In the genomic region with DNA sequence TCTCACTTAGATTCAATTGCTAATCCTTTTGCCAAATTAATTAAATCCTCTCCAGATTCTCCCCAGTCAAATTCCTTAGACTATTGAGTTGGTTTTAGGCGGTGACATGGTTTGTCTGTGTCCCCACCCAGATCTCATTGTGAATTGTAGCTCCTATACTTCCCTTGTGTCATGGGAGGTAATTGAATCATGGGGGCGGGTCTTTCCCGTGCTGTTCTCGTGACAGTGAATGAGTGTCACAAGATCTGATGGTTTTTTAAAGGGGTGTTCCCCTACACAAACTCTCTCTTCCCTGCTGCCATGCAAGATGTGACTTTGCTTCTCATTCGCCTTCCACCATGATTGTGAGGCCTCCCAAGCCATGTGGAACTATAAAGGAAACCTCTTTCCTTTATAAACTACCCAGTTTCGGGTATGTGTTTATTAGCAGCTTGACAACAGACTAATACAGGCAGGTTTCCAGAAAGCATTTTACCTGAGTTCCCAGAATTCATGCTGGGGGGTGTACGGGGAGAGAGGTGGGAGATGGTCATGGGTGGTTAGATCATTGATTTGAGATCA, we compare ENCODE assay signal across 12 cellular contexts. TPM values are rescaled to one million over a fixed set of nuclear protein-coding genes. Genes with fewer than 3 reads are reported as not detected.
DNase-seq lines count a peak whose midpoint lies in the region; ATAC-seq, FAIRE-seq and TF ChIP-seq lines count a peak whose summit lies in the region.
"Had no signal": no experiment of that assay in that cellular context is flagged by ENCODE, and none has a peak within 500 bp of the region (broad histone marks: within the 10 kb centered on the region; RNA-seq: fewer than 3 reads in every experiment).

No MANE protein-coding gene starts in this region.

- H3K4me1 ChIP-seq in ACC112 (ENCODE audit: control insufficient read depth, insufficient read depth, low read length, unreplicated experiment) (peaks cover 21% of the 10 kb centered on the region), lower lobe of right lung (peaks cover 25% of the 10 kb centered on the region), Peyer's patch (peaks cover 0 to 12% (median 1%) of the 10 kb centered on the region in 4 donors)

- peak; percentile 31 to 45 for ATAC-seq in lower lobe of right lung
- no peak for ATAC-seq in HG02642 (IDR thresholded peaks at IDR 0.05; ENCODE audit: poor library complexity, unreplicated experiment)

- H3K27ac ChIP-seq in ACC112 (ENCODE audit: low read depth, low read length) (peak overlapping the region; percentile 49; the same call in 1 of the 2 replicates), lower lobe of right lung (peak overlapping the region; percentile 21), Peyer's patch (no peak overlapping the region)

- H3K36me3 ChIP-seq in ACC112 (ENCODE audit: insufficient read depth, low read length) (no peaks in the 10 kb centered on the region), lower lobe of right lung (no peaks in the 10 kb centered on the region), Peyer's patch (no peaks in the 10 kb centered on the region)

- DNase-seq in HT-29 (ENCODE audit: low spot score) (peak; percentile 20), choroid plexus epithelial cell (ENCODE audit: low read depth) (peak; percentile 30), lower lobe of right lung (no peak), Peyer's patch (no peak), GM12891 (ENCODE audit: insufficient read length, low spot score) (no peak), AG08395 (ENCODE audit: low spot score) (no peak)
- DNase-seq: activated B cell treated with CpG ODN at 0.5 μM for 24 hours; activated effector memory CD4-positive, alpha-beta T cell treated with Interleukin-2 at 50 U/mL for 16 hours; NCI-H187 treated with DMSO at 0.1 percent for 48 hours; RPMI8226 had no signal

- H3K27me3 ChIP-seq in ACC112 (ENCODE audit: insufficient read depth, low read length), result no peaks in the 10 kb centered on the region
- no peaks in the 10 kb centered on the region for H3K27me3 ChIP-seq in lower lobe of right lung (ENCODE audit: low read depth)
- no peaks in the 10 kb centered on the region for H3K27me3 ChIP-seq in Peyer's patch

- H3K79me2 ChIP-seq in ACC112 (ENCODE audit: control insufficient read depth, insufficient read depth, low read length, unreplicated experiment), result no peaks in the 10 kb centered on the region

- TF ChIP-seq POLR2A in Peyer's patch (IDR thresholded peaks at IDR 0.05) (no peak), GM12891 (IDR thresholded peaks at IDR 0.05; ENCODE audit: low read depth, low read length) (no peak)

- no peak for FAIRE-seq in GM12891 (lab: Jason Lieb, UNC)

- H2AFZ ChIP-seq in ACC112 (ENCODE audit: low read length, unreplicated experiment), result no peak overlapping the region

- TF ChIP-seq CTCF in choroid plexus epithelial cell (conservative IDR thresholded peaks at IDR 0.05; ENCODE audit: low read depth, low read length) (no peak), lower lobe of right lung (IDR thresholded peaks at IDR 0.05) (no peak), Peyer's patch (IDR thresholded peaks at IDR 0.05) (no peak)

- no peak overlapping the region for H3K4me3 ChIP-seq in ACC112 (ENCODE audit: low read depth, low read length)
- no peak overlapping the region for H3K4me3 ChIP-seq in choroid plexus epithelial cell (ENCODE audit: low read depth, low read length)
- no peak overlapping the region for H3K4me3 ChIP-seq in lower lobe of right lung
- no peak overlapping the region for H3K4me3 ChIP-seq in Peyer's patch

- intact Hi-C loops in lower lobe of right lung (cut with DNase I), result no loop called here

- H3K9me3 ChIP-seq in lower lobe of right lung (no peaks in the 10 kb centered on the region), Peyer's patch (no peaks in the 10 kb centered on the region)

TF ChIP-seq in GM12891, 5 proteins besides CTCF, POLR2A, EP300 and RAD21:
- TF ChIP-seq TAF1 (IDR thresholded peaks at IDR 0.05; ENCODE audit: low read depth, low read length) (no peak), SPI1 (IDR thresholded peaks at IDR 0.05; ENCODE audit: low read depth, low read length) (no peak), PAX5 (IDR thresholded peaks at IDR 0.05; ENCODE audit: insufficient read depth, low read length, severe bottlenecking) (no peak)

RNA-seq across cellular contexts. Expression of gene GARS1, which starts 44.7 kb away (rescaled TPM):
- total RNA-seq in HT-29 (2014; rRNA removed; shearing (Covaris generic)), result 140 and 145 TPM in 2 replicates
- total RNA-seq in lower lobe of right lung (67.7 TPM), Peyer's patch (10 to 100 TPM; 50.4 to 77.8 (median 70.1) TPM)
- polyA plus RNA-seq in GM12891 (2012; ENCODE audit: low read depth, missing spikeins), result 98.7 TPM

RNA-seq across cellular contexts. Expression of gene GGCT, which starts 45.4 kb away (rescaled TPM):
- total RNA-seq in HT-29 (2014; rRNA removed; shearing (Covaris generic)), result 123 TPM in 2 replicates
- 28.8 TPM for total RNA-seq in lower lobe of right lung
- 10 to 100 TPM; 18.1 to 24.8 (median 19.2) TPM for total RNA-seq in Peyer's patch
- 58.6 TPM for polyA plus RNA-seq in GM12891 (2012; ENCODE audit: low read depth, missing spikeins)

Comparison
In these comparisons a context has a peak if more than half of its experiments do, and no peak if none do; other contexts are left out.
1. H3K27ac ChIP-seq: peak in ACC112 (single experiment) and lower lobe of right lung (single experiment); none in Peyer's patch (0 of 4).
2. DNase-seq: peak in HT-29 (single experiment) and choroid plexus epithelial cell (single experiment); none in lower lobe of right lung (single experiment), Peyer's patch (0 of 3), GM12891 (single experiment) and AG08395 (single experiment).